ENCODE assay signal across 9 cellular contexts in genomic region chr1:228084797-228085196, GRCh38. TPM values are rescaled to one million over a fixed set of nuclear protein-coding genes. Genes with fewer than 3 reads are reported as not detected.
DNase-seq lines count a peak whose midpoint lies in the region; ATAC-seq and TF ChIP-seq lines count a peak whose summit lies in the region.
"Had no signal": no experiment of that assay in that cellular context is flagged by ENCODE, and none has a peak within 500 bp of the region (broad histone marks: within the 10 kb centered on the region; RNA-seq: fewer than 3 reads in every experiment).

No MANE protein-coding gene starts in this region.

- peak overlapping the region; percentile 93 for H3K27ac ChIP-seq in GM23248
- H3K27ac ChIP-seq in gastroesophageal sphincter = peak overlapping the region in 3 of 4 donors; percentile 89 to 100 (median 100)
- H3K27ac ChIP-seq in gastrocnemius medialis = peak overlapping the region; percentile 89 to 96 (median 92)

- peaks cover 57% of the 10 kb centered on the region for H3K4me1 ChIP-seq in GM23248 (ENCODE audit: insufficient read depth)
- peaks cover 5 to 80% (median 64%) of the 10 kb centered on the region in 3 donors for H3K4me1 ChIP-seq in gastroesophageal sphincter
- H3K4me1 ChIP-seq in gastrocnemius medialis = peaks cover 66 to 71% of the 10 kb centered on the region in 2 donors

- no peaks in the 10 kb centered on the region for H3K9me3 Mint-ChIP-seq in activated B cell treated with CpG ODN at 0.5 μM for 24 hours

- POLR2A ChIA-PET in activated B cell treated with CpG ODN at 0.5 μM for 24 hours (lab: Charles Lee) = no interaction called here

- H3K9me3 ChIP-seq in GM23248 (ENCODE audit: low read depth) = no peaks in the 10 kb centered on the region
- H3K9me3 ChIP-seq in gastroesophageal sphincter = no peaks in the 10 kb centered on the region
- H3K9me3 ChIP-seq in gastrocnemius medialis = no peaks in the 10 kb centered on the region

- peaks cover 98% of the 10 kb centered on the region for H3K79me2 ChIP-seq in GM23248 (ENCODE audit: insufficient read depth)

- TF ChIP-seq CTCF in activated B cell treated with CpG ODN at 0.5 μM for 24 hours (IDR thresholded peaks at IDR 0.05) = no peak
- TF ChIP-seq CTCF in gastroesophageal sphincter (IDR thresholded peaks at IDR 0.05) = no peak
- no peak for TF ChIP-seq CTCF in gastrocnemius medialis (IDR thresholded peaks at IDR 0.05 in 4 of 5, conservative IDR thresholded peaks at IDR 0.05 in 1 of 5)
- no peak for TF ChIP-seq CTCF in omental fat pad (IDR thresholded peaks at IDR 0.05)

- H3K27me3 ChIP-seq in GM23248 (replicated peaks; ENCODE audit: insufficient read depth) (no peaks in the 10 kb centered on the region), gastroesophageal sphincter (no peaks in the 10 kb centered on the region), gastrocnemius medialis (no peaks in the 10 kb centered on the region)

- CTCF ChIA-PET in activated B cell treated with CpG ODN at 0.5 μM for 24 hours (lab: Charles Lee) = no interaction called here

- H2AFZ ChIP-seq in GM23248 = no peak overlapping the region

- ATAC-seq in activated B cell treated with CpG ODN at 0.5 μM for 24 hours (ENCODE audit: low read depth) (no peak), gastroesophageal sphincter (no peak), gastrocnemius medialis (no peak), omental fat pad (ENCODE audit: low FRiP score) (no peak)

- no peak for DNase-seq in GM23248
- DNase-seq in activated B cell treated with CpG ODN at 0.5 μM for 24 hours = no peak
- DNase-seq in gastrocnemius medialis = no peak
- DNase-seq in omental fat pad (ENCODE audit: low spot score) = no peak
- no peak for DNase-seq in NCI-H226
- DNase-seq in NCI-H146 treated with DMSO at 0.1 percent for 48 hours (lab: John Stamatoyannopoulos, UW; ENCODE audit: unreplicated experiment) = no peak
- no peak for DNase-seq in retina
- DNase-seq: NCI-H774 had no signal

- H3K4me3 ChIP-seq in GM23248 = peak overlapping the region; percentile 92
- H3K4me3 ChIP-seq in gastroesophageal sphincter = peak overlapping the region in 1 of 2 donors; percentile 99
- peak overlapping the region; percentile 70 to 94 (median 90) for H3K4me3 ChIP-seq in gastrocnemius medialis

- peaks cover 36% of the 10 kb centered on the region for H3K36me3 Mint-ChIP-seq in activated B cell treated with CpG ODN at 0.5 μM for 24 hours (ENCODE audit: low read depth)

- peaks cover 31% of the 10 kb centered on the region for H4K20me1 ChIP-seq in GM23248 (ENCODE audit: insufficient read depth)

- no peak for TF ChIP-seq POLR2A in gastroesophageal sphincter (IDR thresholded peaks at IDR 0.05)
- TF ChIP-seq POLR2A in gastrocnemius medialis (IDR thresholded peaks at IDR 0.05) = no peak

- peak overlapping the region; percentile 98 for H3K4me2 ChIP-seq in GM23248 (ENCODE audit: unreplicated experiment)

- no peaks in the 10 kb centered on the region for H3K27me3 Mint-ChIP-seq in activated B cell treated with CpG ODN at 0.5 μM for 24 hours

- peak overlapping the region; percentile 98 for H3K9ac ChIP-seq in GM23248

- H3K27ac Mint-ChIP-seq in activated B cell treated with CpG ODN at 0.5 μM for 24 hours = peak overlapping the region; percentile 66

- in situ Hi-C loops in GM23248 (cut with MboI) = no loop called here
- in situ Hi-C loops in gastrocnemius medialis (cut with MboI; ENCODE audit: low sequenced_read_pairs in 4 of 4) = loop anchor here in 1 of 4 donors (25.0 kb wide), 1 partner anchor 322 kb away; no protein-coding TSS in a partner anchor

- no peak for TF ChIP-seq EP300 in gastroesophageal sphincter (IDR thresholded peaks at IDR 0.05)

- 33 to 35% methylated on average over 5 of the region's 5 CpGs for WGBS in GM23248 (ENCODE audit: low coverage in 1 of 2, low lambda C conversion rate in 2 of 2, missing lambda C conversion rate in 2 of 2), 2 experiments
- 44 to 53% methylated on average over 3 to 5 of the region's 5 CpGs for WGBS in gastroesophageal sphincter (ENCODE audit: low coverage in 1 of 2), 2 donors

- peak overlapping the region; percentile 93 for H3K4me3 Mint-ChIP-seq in activated B cell treated with CpG ODN at 0.5 μM for 24 hours

- intact Hi-C loops in activated B cell treated with CpG ODN at 0.5 μM for 24 hours (cut with micrococcal nuclease) = loop anchor here (10.0 kb wide), 1 partner anchor 1420 kb away; the partner anchor contains the start of gene NUP133
- intact Hi-C loops in gastrocnemius medialis (cut with DNase I; ENCODE audit: low total_unique reads) = loop anchor here (1.0 to 10.0 kb wide), 5 partner anchors 24 to 1540 kb away; partner anchors contain the start of genes COQ8A, TAF5L, URB2 and WNT9A

- peaks cover 5% of the 10 kb centered on the region; the same call in 1 of the 2 replicates for H3K36me3 ChIP-seq in GM23248 (ENCODE audit: low read depth)
- peaks cover 0 to 7% of the 10 kb centered on the region in 2 donors for H3K36me3 ChIP-seq in gastroesophageal sphincter
- H3K36me3 ChIP-seq in gastrocnemius medialis = no peaks in the 10 kb centered on the region

- H3F3A ChIP-seq in GM23248 (ENCODE audit: insufficient read depth) = peaks cover 61% of the 10 kb centered on the region

- H3K9me2 ChIP-seq in GM23248 (ENCODE audit: insufficient read depth) = no peaks in the 10 kb centered on the region

- peaks cover 70% of the 10 kb centered on the region for H3K4me1 Mint-ChIP-seq in activated B cell treated with CpG ODN at 0.5 μM for 24 hours

RNA-seq across cellular contexts. Expression of gene ARF1, which starts 2.3 kb away (rescaled TPM):
- total RNA-seq in GM23248 (2014; rRNA removed; shearing (Covaris generic)) = 259 and 292 TPM in 2 replicates
- polyA plus RNA-seq in GM23248 (2016; fragmentation: Nextera tagmentation; extraction: Ambion mirVana) = 656 and 698 TPM in 2 replicates
- total RNA-seq in activated B cell treated with CpG ODN at 0.5 μM for 24 hours (209 and 213 TPM in 2 replicates), gastroesophageal sphincter (100 to 1,000 TPM; 256 to 385 (median 303) TPM), gastrocnemius medialis (100 to 1,000 TPM; 234 to 422 (median 306) TPM), omental fat pad (100 to 1,000 TPM; 273 to 440 (median 369) TPM)

RNA-seq across cellular contexts. Expression of gene C1orf35, which starts 18.3 kb away (rescaled TPM):
- 11.6 and 15.6 TPM in 2 replicates for total RNA-seq in GM23248 (2014; rRNA removed; shearing (Covaris generic))
- polyA plus RNA-seq in GM23248 (2016; fragmentation: Nextera tagmentation; extraction: Ambion mirVana) = 19.9 and 23.4 TPM in 2 replicates
- total RNA-seq in activated B cell treated with CpG ODN at 0.5 μM for 24 hours = 11.9 and 13.3 TPM in 2 replicates
- 10 to 100 TPM; 11.6 to 16.0 (median 14.6) TPM for total RNA-seq in gastroesophageal sphincter
- 10 to 100 TPM in 1 of 4 donors, 1 to 10 TPM in 3; 5.9 to 11.0 (median 7.8) TPM for total RNA-seq in gastrocnemius medialis
- 10 to 100 TPM in 2 of 4 donors, 1 to 10 TPM in 2; 5.1 to 17.2 (median 8.8) TPM for total RNA-seq in omental fat pad

RNA-seq across cellular contexts. Expression of gene MRPL55, which starts 24.3 kb away (rescaled TPM):
- total RNA-seq in GM23248 (2014; rRNA removed; shearing (Covaris generic)) = 57.5 and 84.4 TPM in 2 replicates
- polyA plus RNA-seq in GM23248 (2016; fragmentation: Nextera tagmentation; extraction: Ambion mirVana) = 94.4 and 95.1 TPM in 2 replicates
- total RNA-seq in activated B cell treated with CpG ODN at 0.5 μM for 24 hours (34.0 and 34.3 TPM in 2 replicates), gastroesophageal sphincter (100 to 1,000 TPM in 2 of 4 donors, 10 to 100 TPM in 2; 50.2 to 394 (median 81.5) TPM), gastrocnemius medialis (100 to 1,000 TPM in 1 of 4 donors, 10 to 100 TPM in 3; 64.7 to 123 (median 74.2) TPM), omental fat pad (10 to 100 TPM; 47.1 to 95.5 (median 71.7) TPM)

RNA-seq across cellular contexts. Expression of gene GUK1, which starts 55.3 kb away (rescaled TPM):
- total RNA-seq in GM23248 (2014; rRNA removed; shearing (Covaris generic)) = 324 and 340 TPM in 2 replicates
- polyA plus RNA-seq in GM23248 (2016; fragmentation: Nextera tagmentation; extraction: Ambion mirVana) = 554 and 574 TPM in 2 replicates
- total RNA-seq in activated B cell treated with CpG ODN at 0.5 μM for 24 hours = 104 and 119 TPM in 2 replicates
- 100 to 1,000 TPM; 234 to 504 (median 299) TPM for total RNA-seq in gastroesophageal sphincter
- 100 to 1,000 TPM; 161 to 230 (median 183) TPM for total RNA-seq in gastrocnemius medialis
- 100 to 1,000 TPM; 285 to 404 (median 308) TPM for total RNA-seq in omental fat pad
